In the genomic region with DNA sequence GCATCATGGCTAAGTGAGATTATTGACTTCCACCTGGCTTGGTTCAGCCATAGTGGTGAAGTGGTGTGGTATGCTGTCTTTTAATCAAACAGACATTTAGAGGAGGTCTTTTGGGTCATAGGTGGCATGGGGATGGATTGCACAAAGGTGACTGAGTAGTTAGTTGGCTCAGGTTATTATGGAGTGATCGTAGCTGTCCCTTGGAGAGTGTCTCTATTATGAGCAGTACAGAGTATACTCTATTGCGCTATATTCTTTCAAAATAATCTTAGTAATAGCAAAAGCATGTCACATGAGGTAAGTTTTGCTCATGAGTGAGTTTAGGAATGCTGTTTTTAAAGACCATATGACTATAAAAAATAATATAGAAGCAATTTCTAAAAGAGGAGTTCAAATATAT, we compare ENCODE assay signal across 27 cellular contexts.
DNase-seq lines count a peak whose midpoint lies in the region; TF ChIP-seq lines count a peak whose summit lies in the region.
"Had no signal": no experiment of that assay in that cellular context is flagged by ENCODE, and none has a peak within 500 bp of the region (broad histone marks: within the 10 kb centered on the region; RNA-seq: fewer than 3 reads in every experiment).

No MANE protein-coding gene starts in this region.

- peak overlapping the region; percentile 1; the same call in 1 of the 2 replicates for H3K4me3 ChIP-seq in ACC112 (ENCODE audit: low read depth, low read length)
- H3K4me3 ChIP-seq in cardiac fibroblast (replicated peaks in 1 of 2; ENCODE audit: low read depth in 2 of 2, low read length in 2 of 2) = no peak overlapping the region
- H3K4me3 ChIP-seq: dorsolateral prefrontal cortex, neural progenitor cell, SK-N-MC had no signal

- peaks cover 3% of the 10 kb centered on the region for H3K9me3 Mint-ChIP-seq in osteocyte (ENCODE audit: unreplicated experiment)
- H3K9me3 Mint-ChIP-seq: activated CD8-positive, alpha-beta T cell treated with anti-CD3 and anti-CD28 coated beads for 36 hours; activated naive CD8-positive, alpha-beta T cell treated with anti-CD3 and anti-CD28 coated beads for 36 hours; CD8-positive, alpha-beta memory T cell; stimulated activated naive B cell treated with anti-CD40 and anti-IgM and Interleukin-4, amounts not matched to agents 10 μg/mL and 1 μg/mL and 100 μg/mL, for 72 hours; T-helper 1 cell treated with Interleukin-12 subunit alpha and Interleukin-12 subunit beta and Interleukin-4 antibody, amounts not matched to agents 30 μg/mL and 1 μg/mL, for 36 hours had no signal

- H3K27ac ChIP-seq in ACC112 (ENCODE audit: low read depth, low read length) = peak overlapping the region; percentile 46
- H3K27ac ChIP-seq: dorsolateral prefrontal cortex, KMS-11, neural progenitor cell, RWPE1, SK-N-MC had no signal

- H3K79me2 ChIP-seq in ACC112 (ENCODE audit: control insufficient read depth, insufficient read depth, low read length, unreplicated experiment) = peaks cover 51% of the 10 kb centered on the region

- H3K36me3 Mint-ChIP-seq in osteocyte (ENCODE audit: unreplicated experiment) = peaks cover 1% of the 10 kb centered on the region
- H3K36me3 Mint-ChIP-seq: activated naive CD8-positive, alpha-beta T cell treated with anti-CD3 and anti-CD28 coated beads for 36 hours; CD8-positive, alpha-beta memory T cell; stimulated activated naive B cell treated with anti-CD40 and anti-IgM and Interleukin-4, amounts not matched to agents 10 μg/mL and 1 μg/mL and 100 μg/mL, for 72 hours had no signal

- no peaks in the 10 kb centered on the region for H3K36me3 ChIP-seq in ACC112 (ENCODE audit: insufficient read depth, low read length)
- H3K36me3 ChIP-seq: neural progenitor cell had no signal

- H3K27ac Mint-ChIP-seq in osteocyte (ENCODE audit: unreplicated experiment) = no peak overlapping the region
- H3K27ac Mint-ChIP-seq: activated CD8-positive, alpha-beta T cell treated with anti-CD3 and anti-CD28 coated beads for 36 hours; activated naive CD8-positive, alpha-beta T cell treated with anti-CD3 and anti-CD28 coated beads for 36 hours; B cell; CD8-positive, alpha-beta memory T cell; neural progenitor cell; progenitor cell of endocrine pancreas; stimulated activated naive B cell treated with anti-CD40 and anti-IgM and Interleukin-4, amounts not matched to agents 10 μg/mL and 1 μg/mL and 100 μg/mL, for 72 hours; T-helper 1 cell treated with Interleukin-12 subunit alpha and Interleukin-12 subunit beta and Interleukin-4 antibody, amounts not matched to agents 30 μg/mL and 1 μg/mL, for 36 hours had no signal

- H2AFZ ChIP-seq in ACC112 (ENCODE audit: low read length, unreplicated experiment) = no peak overlapping the region
- H2AFZ ChIP-seq: neural progenitor cell had no signal

- peak; percentile 78 for DNase-seq in HCEC 1CT
- DNase-seq in cardiac fibroblast (ENCODE audit: low read depth in 2 of 2) = peak; percentile 35 to 81
- peak; percentile 36 for DNase-seq in kidney tubule cell (ENCODE audit: low spot score)
- no peak for DNase-seq in activated CD4-positive, CD25-positive, alpha-beta regulatory T cell (lab: John Stamatoyannopoulos, UW)
- DNase-seq in HuH-7 (ENCODE audit: low spot score) = no peak
- no peak for DNase-seq in NCI-H2107 treated with DMSO at 0.1 percent for 48 hours (lab: John Stamatoyannopoulos, UW; ENCODE audit: unreplicated experiment)
- DNase-seq in osteocyte (ENCODE audit: extremely low spot score, unreplicated experiment) = no peak
- DNase-seq: 8988T; activated CD8-positive, alpha-beta T cell treated with anti-CD3 and anti-CD28 coated beads for 36 hours; activated effector memory CD4-positive, alpha-beta T cell treated with anti-CD3 and anti-CD28 coated beads, Interleukin-2, amount 50 U/mL, for 16 hours; activated naive CD8-positive, alpha-beta T cell treated with anti-CD3 and anti-CD28 coated beads for 36 hours; CD8-positive, alpha-beta memory T cell; dorsolateral prefrontal cortex; head of caudate nucleus; NCI-H1417 treated with DMSO at 0.1 percent for 48 hours; NCI-H2081; NCI-H446 treated with DMSO at 0.1 percent for 48 hours; stimulated activated CD4-positive, alpha-beta T cell treated with anti-CD3 and anti-CD28 coated beads, Interleukin-15, amount 100 ng/mL, for 24 hours; stimulated activated naive B cell treated with anti-CD40 and anti-IgM and Interleukin-4, amounts not matched to agents 10 μg/mL and 1 μg/mL and 100 μg/mL, for 72 hours had no signal

- H3K4me1 Mint-ChIP-seq in osteocyte (ENCODE audit: unreplicated experiment) = peaks cover 30% of the 10 kb centered on the region
- H3K4me1 Mint-ChIP-seq: activated naive CD8-positive, alpha-beta T cell treated with anti-CD3 and anti-CD28 coated beads for 36 hours; B cell; CD8-positive, alpha-beta memory T cell; stimulated activated naive B cell treated with anti-CD40 and anti-IgM and Interleukin-4, amounts not matched to agents 10 μg/mL and 1 μg/mL and 100 μg/mL, for 72 hours had no signal

- TF ChIP-seq CTCF in cardiac fibroblast (IDR thresholded peaks at IDR 0.05; ENCODE audit: low read depth, low read length) = no peak
- no peak for TF ChIP-seq CTCF in osteocyte (IDR thresholded peaks at IDR 0.05)

- H3K4me3 Mint-ChIP-seq in osteocyte (ENCODE audit: unreplicated experiment) = no peak overlapping the region
- H3K4me3 Mint-ChIP-seq: activated CD8-positive, alpha-beta T cell treated with anti-CD3 and anti-CD28 coated beads for 36 hours; activated naive CD8-positive, alpha-beta T cell treated with anti-CD3 and anti-CD28 coated beads for 36 hours; B cell; CD8-positive, alpha-beta memory T cell; neural progenitor cell; stimulated activated naive B cell treated with anti-CD40 and anti-IgM and Interleukin-4, amounts not matched to agents 10 μg/mL and 1 μg/mL and 100 μg/mL, for 72 hours; T-helper 1 cell treated with Interleukin-12 subunit alpha and Interleukin-12 subunit beta and Interleukin-4 antibody, amounts not matched to agents 30 μg/mL and 1 μg/mL, for 36 hours had no signal

- H3K4me1 ChIP-seq in ACC112 (ENCODE audit: control insufficient read depth, insufficient read depth, low read length, unreplicated experiment) = peaks cover 25% of the 10 kb centered on the region

- H3K27me3 Mint-ChIP-seq in osteocyte (ENCODE audit: unreplicated experiment) = no peaks in the 10 kb centered on the region
- H3K27me3 Mint-ChIP-seq: progenitor cell of endocrine pancreas had no signal

- no peaks in the 10 kb centered on the region for H3K27me3 ChIP-seq in ACC112 (ENCODE audit: insufficient read depth, low read length)
- H3K27me3 ChIP-seq: dorsolateral prefrontal cortex, neural progenitor cell had no signal

Comparison
In these comparisons a context has a peak if more than half of its experiments do, and no peak if none do; other contexts are left out.
1. DNase-seq: peak in HCEC 1CT (single experiment), cardiac fibroblast (2 of 2) and kidney tubule cell (single experiment); none in activated CD4-positive, CD25-positive, alpha-beta regulatory T cell (0 of 4), HuH-7 (single experiment), NCI-H2107 treated with DMSO at 0.1 percent for 48 hours (single experiment) and osteocyte (single experiment).